Comparison of ENCODE assay signal across 28 cellular contexts in the genomic region with DNA sequence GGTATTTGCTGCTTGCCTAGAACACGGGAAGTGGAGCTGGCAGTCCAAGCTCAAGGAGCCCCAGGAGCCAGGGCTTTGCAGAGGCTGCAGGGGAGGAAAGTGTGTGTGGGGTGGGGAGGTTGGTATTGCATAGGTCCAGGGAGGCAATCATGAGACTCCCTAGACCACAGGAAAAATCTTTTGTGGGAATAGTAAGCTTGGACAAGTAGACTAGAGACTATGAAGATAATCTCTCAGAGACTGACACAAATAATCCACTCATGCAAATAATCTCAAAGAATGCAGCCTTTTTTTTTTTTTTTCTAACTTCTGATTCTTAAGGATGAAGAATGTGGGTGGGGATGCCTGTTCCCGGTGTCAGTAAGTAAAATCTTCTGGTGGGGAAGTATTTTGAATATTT.
"Had no signal": no experiment of that assay in that cellular context is flagged by ENCODE, and none has a peak within 500 bp of the region (broad histone marks: within the 10 kb centered on the region; RNA-seq: fewer than 3 reads in every experiment).

No MANE protein-coding gene starts in this region.

- H3K4me3 Mint-ChIP-seq: activated naive CD8-positive, alpha-beta T cell; brain; effector memory CD8-positive, alpha-beta T cell; mesothelial cell of epicardium; naive thymus-derived CD4-positive, alpha-beta T cell had no signal

- H3K27ac ChIP-seq: cardiac muscle cell, spleen, tibial nerve, VCaP had no signal

- H3K9me3 ChIP-seq: spleen, tibial nerve had no signal

- H3K9me3 Mint-ChIP-seq: effector memory CD8-positive, alpha-beta T cell; mesothelial cell of epicardium had no signal

- H3K4me3 ChIP-seq: cardiac muscle cell, spleen, tibial nerve had no signal

- H3K36me3 ChIP-seq: cardiac muscle cell, spleen, tibial nerve had no signal

- H3K27me3 ChIP-seq: cardiac muscle cell, tibial nerve had no signal

- DNase-seq: activated CD4-positive, alpha-beta T cell treated with anti-CD3 and anti-CD28 coated beads for 4 hours; activated CD4-positive, alpha-beta T cell treated with anti-CD3 and anti-CD28 coated beads, Interleukin-2, amount 50 U/mL, for 4 hours; activated CD8-positive, alpha-beta memory T cell treated with anti-CD3 and anti-CD28 coated beads for 24 hours; activated effector memory CD4-positive, alpha-beta T cell treated with Interleukin-2 at 50 U/mL for 16 hours; activated naive CD4-positive, alpha-beta T cell treated with Interleukin-2 at 50 U/mL for 16 hours; aorta; cerebellar nuclear complex; cortex of kidney; effector memory CD8-positive, alpha-beta T cell; erythroblast; head of caudate nucleus; hippocampal formation; left cardiac atrium; left ventricle myocardium superior; mammary epithelial cell; naive thymus-derived CD4-positive, alpha-beta T cell; occipital lobe; posterior cingulate gyrus; right cardiac atrium; spleen; stimulated activated naive CD4-positive, alpha-beta T cell; T-helper 9 cell had no signal

- H3K4me1 Mint-ChIP-seq: brain; mesothelial cell of epicardium; naive thymus-derived CD4-positive, alpha-beta T cell had no signal

- ATAC-seq: effector memory CD8-positive, alpha-beta T cell; left cardiac atrium; left ventricle myocardium superior; naive thymus-derived CD4-positive, alpha-beta T cell; right cardiac atrium had no signal

- H3K27ac Mint-ChIP-seq: activated naive CD8-positive, alpha-beta T cell; brain; effector memory CD8-positive, alpha-beta T cell; mesothelial cell of epicardium; naive thymus-derived CD4-positive, alpha-beta T cell had no signal

- H3K4me1 ChIP-seq: tibial nerve had no signal
